Comparison of ENCODE assay signal across 8 cellular contexts in the genomic region with DNA sequence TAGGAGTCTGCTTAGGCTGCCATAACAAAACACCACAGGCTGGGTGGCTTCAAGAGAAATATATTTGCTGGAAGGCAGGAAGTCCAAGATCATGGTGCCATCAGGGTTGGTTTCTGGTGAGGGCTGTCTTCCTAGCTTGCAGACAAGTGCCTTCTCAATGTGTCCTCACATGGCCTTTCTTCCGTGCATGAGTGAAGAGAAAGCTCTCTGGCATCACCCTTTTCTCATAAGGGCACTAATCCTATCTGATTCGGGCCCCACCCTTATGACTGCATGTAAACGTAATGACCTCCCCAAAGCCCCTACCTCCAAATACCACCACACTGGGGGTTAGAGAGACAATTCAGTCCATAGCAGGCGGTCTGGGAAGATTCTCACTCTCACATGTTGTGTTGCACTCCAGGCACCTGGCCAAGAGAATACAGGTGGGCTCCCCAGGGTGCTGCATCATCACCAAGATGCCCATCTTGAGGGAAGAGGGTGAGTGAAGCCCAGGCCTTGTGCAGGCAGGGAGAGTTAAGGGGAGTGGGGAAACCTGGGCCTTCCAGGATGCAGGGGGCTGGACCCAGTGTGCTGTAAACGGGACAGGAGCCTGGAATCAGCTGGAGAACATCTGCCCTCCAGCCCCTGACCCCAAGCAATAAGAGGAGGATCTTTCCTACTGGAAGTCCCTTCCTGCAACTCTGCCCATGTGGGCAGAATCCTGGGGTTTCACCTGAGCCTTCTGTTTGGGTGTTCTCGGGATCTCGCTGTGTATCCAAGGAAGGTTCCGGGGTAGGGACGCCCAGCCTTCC. TPM values are rescaled to one million over a fixed set of nuclear protein-coding genes. Genes with fewer than 3 reads are reported as not detected.
DNase-seq lines count a peak whose midpoint lies in the region; ATAC-seq and TF ChIP-seq lines count a peak whose summit lies in the region.

No MANE protein-coding gene starts in this region.

- CTCF ChIA-PET in OCI-LY7 (lab: Charles Lee; ENCODE audit: unreplicated experiment) = interaction anchor here (0.8 kb wide), 1 partner anchor 30 kb away, joined by 4 read pairs; no protein-coding TSS in a partner anchor

- TF ChIP-seq CTCF in OCI-LY7 (conservative IDR thresholded peaks at IDR 0.05; ENCODE audit: low read length) (no peak), fibroblast of pulmonary artery (IDR thresholded peaks at IDR 0.05; ENCODE audit: low read length, missing control alignments) (no peak), prostate gland (IDR thresholded peaks at IDR 0.05) (no peak)

- H3K4me3 ChIP-seq in OCI-LY7 (ENCODE audit: low read depth, low read length, poor library complexity, severe bottlenecking) = peak overlapping the region; percentile 68
- H3K4me3 ChIP-seq in fibroblast of pulmonary artery (replicated peaks; ENCODE audit: low read depth, low read length) = peak overlapping the region; percentile 49
- H3K4me3 ChIP-seq in prostate gland = peak overlapping the region; percentile 43 to 44

- intact Hi-C loops in OCI-LY7 (cut with micrococcal nuclease; ENCODE audit: unreplicated experiment) = no loop called here
- intact Hi-C loops in prostate gland (cut with DNase I) = no loop called here

- H3K36me3 ChIP-seq in ES-I3 (ENCODE audit: insufficient read depth, low read length) = no peaks in the 10 kb centered on the region
- no peaks in the 10 kb centered on the region for H3K36me3 ChIP-seq in OCI-LY7 (ENCODE audit: insufficient read depth, low read length)
- no peaks in the 10 kb centered on the region for H3K36me3 ChIP-seq in prostate gland

- H4K20me1 ChIP-seq in OCI-LY7 (ENCODE audit: insufficient read depth, low read length) = no peaks in the 10 kb centered on the region

- H3K27ac ChIP-seq in OCI-LY7 (ENCODE audit: low read depth, low read length, poor library complexity, severe bottlenecking) (peak overlapping the region; percentile 40), prostate gland (peak overlapping the region; percentile 87 to 94)

- POLR2A ChIA-PET in OCI-LY7 (lab: Charles Lee) = interaction anchor here (1.0 to 1.4 kb wide), 2 partner anchors 9 to 30 kb away, joined by 3 to 11 read pairs; partner anchors contain the start of gene CATIP

- ATAC-seq in GM18909 (IDR thresholded peaks at IDR 0.05; ENCODE audit: poor library complexity, unreplicated experiment) (no peak), GM21423 (IDR thresholded peaks at IDR 0.05; ENCODE audit: unreplicated experiment) (no peak)

- H3K9me2 ChIP-seq in OCI-LY7 (ENCODE audit: insufficient read depth, low read length) = no peaks in the 10 kb centered on the region

- no peak for TF ChIP-seq POLR2A in prostate gland (IDR thresholded peaks at IDR 0.05)

- H3K79me2 ChIP-seq in OCI-LY7 (ENCODE audit: insufficient read depth, low read depth, low read length) = no peaks in the 10 kb centered on the region

- no peaks in the 10 kb centered on the region for H3K27me3 ChIP-seq in prostate gland (replicated peaks; ENCODE audit: insufficient read depth)

- peak overlapping the region; percentile 61; the same call in 1 of the 2 replicates for H3K9ac ChIP-seq in ES-I3 (ENCODE audit: low read depth, low read length)

- H2AFZ ChIP-seq in OCI-LY7 (ENCODE audit: low read length) = peak overlapping the region; percentile 84; the same call in 1 of the 2 replicates

- H3K4me2 ChIP-seq in OCI-LY7 (ENCODE audit: low read length) = peak overlapping the region; percentile 78

- DNase-seq in OCI-LY7 (ENCODE audit: low spot score) = no peak
- no peak for DNase-seq in fibroblast of pulmonary artery (ENCODE audit: low read depth)
- no peak for DNase-seq in prostate gland (ENCODE audit: low spot score)
- DNase-seq in anterior cingulate cortex (lab: John Stamatoyannopoulos, UW) = no peak
- DNase-seq in KG1 (lab: John Stamatoyannopoulos, UW) = no peak

- BruUV-seq in OCI-LY7 (replicated peaks; lab: Mats Ljungman, UMichigan) = no TSS peak

- WGBS in prostate gland = 95% methylated on average over 9 of the region's 9 CpGs

- H3K9me3 ChIP-seq in ES-I3 (ENCODE audit: control insufficient read depth, insufficient read depth, low read length) (0 out of 2 replicates have a peak, but pooled peaks cover 5% of the 10 kb centered on the region), OCI-LY7 (ENCODE audit: low read length) (no peaks in the 10 kb centered on the region), prostate gland (no peaks in the 10 kb centered on the region)

- H3K4me1 ChIP-seq in ES-I3 (ENCODE audit: insufficient read depth, low read length) (no peaks in the 10 kb centered on the region), OCI-LY7 (ENCODE audit: insufficient read depth, low read length, poor library complexity, severe bottlenecking) (peaks cover 59% of the 10 kb centered on the region), prostate gland (replicated peaks) (peaks cover 4% of the 10 kb centered on the region)

RNA-seq across cellular contexts. Expression of gene CATIP, which starts 10.2 kb away (rescaled TPM):
- not detected in 2 replicates for total RNA-seq in OCI-LY7 (2014; rRNA removed; shearing (Covaris generic))
- total RNA-seq in OCI-LY7 (2022) = not detected in 2 replicates
- 1 to 10 TPM in 1 of 2 donors, not detected in 1; 2.0 TPM for total RNA-seq in prostate gland

RNA-seq across cellular contexts. Expression of gene SLC11A1, which starts 15.3 kb away (rescaled TPM):
- 0.31 and 0.57 TPM in 2 replicates for total RNA-seq in OCI-LY7 (2014; rRNA removed; shearing (Covaris generic))
- 0.59 and 0.78 TPM in 2 replicates for total RNA-seq in OCI-LY7 (2022)
- 10 to 100 TPM; 10.8 to 11.4 TPM for total RNA-seq in prostate gland

RNA-seq across cellular contexts. Expression of gene CTDSP1, which starts 32.9 kb away (rescaled TPM):
- 74.0 and 95.3 TPM in 2 replicates for total RNA-seq in OCI-LY7 (2014; rRNA removed; shearing (Covaris generic))
- 140 and 152 TPM in 2 replicates for total RNA-seq in OCI-LY7 (2022)
- total RNA-seq in prostate gland = 100 to 1,000 TPM; 145 to 180 TPM

RNA-seq across cellular contexts. Expression of gene VIL1, which starts 52.1 kb away (rescaled TPM):
- 0.47 TPM in 1 of 2 replicates, not detected in the other for total RNA-seq in OCI-LY7 (2014; rRNA removed; shearing (Covaris generic))
- total RNA-seq in OCI-LY7 (2022) (not detected in 2 replicates), prostate gland (under 1 TPM in 1 of 2 donors, not detected in 1; 0.09 TPM)

Comparison
In these comparisons a context has a peak if more than half of its experiments do, and no peak if none do; other contexts are left out.
1. RNA of gene SLC11A1, which starts 15.3 kb away (total RNA-seq): 10.8 to 11.4 TPM in prostate gland; 0.31 to 0.78 TPM in OCI-LY7; every median in the first group is over 4 times any median in the second.
2. Peak in every context shown above with its lines, with median percentiles within 50 percentile points of each other: H3K4me3 ChIP-seq.